1 cellular context compared by ENCODE assay signal in the genomic region with DNA sequence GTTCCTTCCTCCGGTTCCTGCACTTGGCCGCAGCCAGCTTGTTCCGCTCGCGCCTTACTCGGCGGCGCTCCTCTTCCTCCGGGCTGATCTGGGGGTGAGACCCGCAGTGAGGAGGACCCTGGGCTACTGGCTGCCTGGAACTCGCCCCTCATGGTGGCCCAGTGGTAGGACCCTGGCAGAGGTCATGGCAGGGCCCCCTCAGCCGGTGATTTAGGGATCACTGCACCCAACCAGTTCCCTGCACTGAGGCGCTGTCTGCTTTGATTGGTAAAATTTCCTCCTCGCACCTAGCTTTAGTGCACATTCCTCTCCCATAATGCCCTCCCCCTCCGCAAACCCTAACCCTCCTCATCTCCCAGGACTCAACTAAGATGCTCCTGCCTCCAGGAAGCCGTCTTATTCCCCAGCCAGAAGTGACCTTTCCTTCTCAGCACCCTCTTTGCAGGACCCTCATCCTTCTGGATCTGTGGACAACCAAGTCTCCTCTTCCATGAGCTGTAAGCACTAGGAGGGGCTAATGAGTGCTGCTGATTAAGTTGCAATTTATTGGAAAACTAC.
A peak's percentile ranks its signal among the peaks of the same experiment; 100 is the strongest.
TF ChIP-seq lines count a peak whose summit lies in the region.

No MANE protein-coding gene starts in this region.

TF ChIP-seq in K562, 482 proteins besides CTCF, POLR2A, EP300 and RAD21 (continued from another document):
- TF ChIP-seq, protein P1, sequence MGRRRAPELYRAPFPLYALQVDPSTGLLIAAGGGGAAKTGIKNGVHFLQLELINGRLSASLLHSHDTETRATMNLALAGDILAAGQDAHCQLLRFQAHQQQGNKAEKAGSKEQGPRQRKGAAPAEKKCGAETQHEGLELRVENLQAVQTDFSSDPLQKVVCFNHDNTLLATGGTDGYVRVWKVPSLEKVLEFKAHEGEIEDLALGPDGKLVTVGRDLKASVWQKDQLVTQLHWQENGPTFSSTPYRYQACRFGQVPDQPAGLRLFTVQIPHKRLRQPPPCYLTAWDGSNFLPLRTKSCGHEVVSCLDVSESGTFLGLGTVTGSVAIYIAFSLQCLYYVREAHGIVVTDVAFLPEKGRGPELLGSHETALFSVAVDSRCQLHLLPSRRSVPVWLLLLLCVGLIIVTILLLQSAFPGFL (CRISPR knock-in tag; IDR thresholded peaks at IDR 0.05), result no peak
- no peak for TF ChIP-seq PML (IDR thresholded peaks at IDR 0.05; ENCODE audit: low read length)
- TF ChIP-seq ARID3B (CRISPR knock-in tag; IDR thresholded peaks at IDR 0.05; ENCODE audit: borderline replicate concordance), result no peak
- TF ChIP-seq ZNF586 (CRISPR knock-in tag; conservative IDR thresholded peaks at IDR 0.05), result no peak
- no peak for TF ChIP-seq RBM15 (IDR thresholded peaks at IDR 0.05; ENCODE audit: insufficient read depth, low read length)
- peak; percentile 88 for TF ChIP-seq POLR2G (IDR thresholded peaks at IDR 0.05; ENCODE audit: low read depth, low read length)
- TF ChIP-seq ZNF398 (CRISPR knock-in tag; IDR thresholded peaks at IDR 0.05), result no peak
- TF ChIP-seq ZNF121 (CRISPR knock-in tag; conservative IDR thresholded peaks at IDR 0.05), result no peak
- TF ChIP-seq XRCC4 (IDR thresholded peaks at IDR 0.05; ENCODE audit: extremely low read depth, insufficient read depth, insufficient read length), result no peak
- TF ChIP-seq KDM5B (IDR thresholded peaks at IDR 0.05; ENCODE audit: insufficient replicate concordance, low read depth, low read length), result no peak
- TF ChIP-seq L3MBTL2 (IDR thresholded peaks at IDR 0.05), result no peak
